ENCODE assay signal across 1 cellular context in genomic region chr17:43024407-43025289, GRCh38.
TF ChIP-seq lines count a peak whose summit lies in the region.

Gene RND2, plus strand, starts transcription at chr17:43025231. Its CDS starts 117 bp downstream, at chr17:43025348.

TF ChIP-seq in SK-N-SH, 30 proteins besides CTCF, POLR2A, EP300 and RAD21 (continued from another document):
- TF ChIP-seq, protein P1, sequence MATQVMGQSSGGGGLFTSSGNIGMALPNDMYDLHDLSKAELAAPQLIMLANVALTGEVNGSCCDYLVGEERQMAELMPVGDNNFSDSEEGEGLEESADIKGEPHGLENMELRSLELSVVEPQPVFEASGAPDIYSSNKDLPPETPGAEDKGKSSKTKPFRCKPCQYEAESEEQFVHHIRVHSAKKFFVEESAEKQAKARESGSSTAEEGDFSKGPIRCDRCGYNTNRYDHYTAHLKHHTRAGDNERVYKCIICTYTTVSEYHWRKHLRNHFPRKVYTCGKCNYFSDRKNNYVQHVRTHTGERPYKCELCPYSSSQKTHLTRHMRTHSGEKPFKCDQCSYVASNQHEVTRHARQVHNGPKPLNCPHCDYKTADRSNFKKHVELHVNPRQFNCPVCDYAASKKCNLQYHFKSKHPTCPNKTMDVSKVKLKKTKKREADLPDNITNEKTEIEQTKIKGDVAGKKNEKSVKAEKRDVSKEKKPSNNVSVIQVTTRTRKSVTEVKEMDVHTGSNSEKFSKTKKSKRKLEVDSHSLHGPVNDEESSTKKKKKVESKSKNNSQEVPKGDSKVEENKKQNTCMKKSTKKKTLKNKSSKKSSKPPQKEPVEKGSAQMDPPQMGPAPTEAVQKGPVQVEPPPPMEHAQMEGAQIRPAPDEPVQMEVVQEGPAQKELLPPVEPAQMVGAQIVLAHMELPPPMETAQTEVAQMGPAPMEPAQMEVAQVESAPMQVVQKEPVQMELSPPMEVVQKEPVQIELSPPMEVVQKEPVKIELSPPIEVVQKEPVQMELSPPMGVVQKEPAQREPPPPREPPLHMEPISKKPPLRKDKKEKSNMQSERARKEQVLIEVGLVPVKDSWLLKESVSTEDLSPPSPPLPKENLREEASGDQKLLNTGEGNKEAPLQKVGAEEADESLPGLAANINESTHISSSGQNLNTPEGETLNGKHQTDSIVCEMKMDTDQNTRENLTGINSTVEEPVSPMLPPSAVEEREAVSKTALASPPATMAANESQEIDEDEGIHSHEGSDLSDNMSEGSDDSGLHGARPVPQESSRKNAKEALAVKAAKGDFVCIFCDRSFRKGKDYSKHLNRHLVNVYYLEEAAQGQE (IDR thresholded peaks at IDR 0.05; ENCODE audit: low read depth, low read length), result 0 out of 2 replicates have a peak, but pooled peaks have one; percentile 22
- TF ChIP-seq YY1 (IDR thresholded peaks at IDR 0.05; ENCODE audit: low read depth), result no peak
- TF ChIP-seq, protein P2, sequence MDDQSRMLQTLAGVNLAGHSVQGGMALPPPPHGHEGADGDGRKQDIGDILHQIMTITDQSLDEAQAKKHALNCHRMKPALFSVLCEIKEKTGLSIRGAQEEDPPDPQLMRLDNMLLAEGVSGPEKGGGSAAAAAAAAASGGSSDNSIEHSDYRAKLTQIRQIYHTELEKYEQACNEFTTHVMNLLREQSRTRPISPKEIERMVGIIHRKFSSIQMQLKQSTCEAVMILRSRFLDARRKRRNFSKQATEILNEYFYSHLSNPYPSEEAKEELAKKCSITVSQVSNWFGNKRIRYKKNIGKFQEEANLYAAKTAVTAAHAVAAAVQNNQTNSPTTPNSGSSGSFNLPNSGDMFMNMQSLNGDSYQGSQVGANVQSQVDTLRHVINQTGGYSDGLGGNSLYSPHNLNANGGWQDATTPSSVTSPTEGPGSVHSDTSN (IDR thresholded peaks at IDR 0.05), result no peak
- TF ChIP-seq, protein P3, sequence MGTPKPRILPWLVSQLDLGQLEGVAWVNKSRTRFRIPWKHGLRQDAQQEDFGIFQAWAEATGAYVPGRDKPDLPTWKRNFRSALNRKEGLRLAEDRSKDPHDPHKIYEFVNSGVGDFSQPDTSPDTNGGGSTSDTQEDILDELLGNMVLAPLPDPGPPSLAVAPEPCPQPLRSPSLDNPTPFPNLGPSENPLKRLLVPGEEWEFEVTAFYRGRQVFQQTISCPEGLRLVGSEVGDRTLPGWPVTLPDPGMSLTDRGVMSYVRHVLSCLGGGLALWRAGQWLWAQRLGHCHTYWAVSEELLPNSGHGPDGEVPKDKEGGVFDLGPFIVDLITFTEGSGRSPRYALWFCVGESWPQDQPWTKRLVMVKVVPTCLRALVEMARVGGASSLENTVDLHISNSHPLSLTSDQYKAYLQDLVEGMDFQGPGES (IDR thresholded peaks at IDR 0.05; ENCODE audit: low read depth, low read length), result no peak
- TF ChIP-seq ELF1 (IDR thresholded peaks at IDR 0.05), result 0 out of 2 replicates have a peak, but pooled peaks have one; percentile 28
- peak; percentile 15; the same call in 1 of the 2 replicates for TF ChIP-seq GATA2 (CRISPR knock-in tag; IDR thresholded peaks at IDR 0.05)
- peak; percentile 91 for TF ChIP-seq SMC3 (IDR thresholded peaks at IDR 0.05; ENCODE audit: low read depth, low read length)
- TF ChIP-seq TCF12 (IDR thresholded peaks at IDR 0.05), result no peak
- TF ChIP-seq MXI1 (IDR thresholded peaks at IDR 0.05; ENCODE audit: low read depth, low read length), result peak; percentile 97
- peak; percentile 71 for TF ChIP-seq CHD2 (IDR thresholded peaks at IDR 0.05; ENCODE audit: low read length, partially characterized antibody)
- peak; percentile 74 for TF ChIP-seq RCOR1 (IDR thresholded peaks at IDR 0.05; ENCODE audit: low read length)
- TF ChIP-seq TAF1 (IDR thresholded peaks at IDR 0.05; ENCODE audit: borderline replicate concordance, low read depth, low read length), result no peak; the same call in 1 of the 2 replicates
- TF ChIP-seq POLR2AphosphoS5 (IDR thresholded peaks at IDR 0.05; ENCODE audit: low read depth, low read length), result peak; percentile 3; the same call in 1 of the 2 replicates
- no peak for TF ChIP-seq RFX5 (IDR thresholded peaks at IDR 0.05; ENCODE audit: low read length)
TF ChIP-seq in SK-N-SH: peak in this region for 11.
